ENCODE assay signal across 17 cellular contexts in the genomic region with DNA sequence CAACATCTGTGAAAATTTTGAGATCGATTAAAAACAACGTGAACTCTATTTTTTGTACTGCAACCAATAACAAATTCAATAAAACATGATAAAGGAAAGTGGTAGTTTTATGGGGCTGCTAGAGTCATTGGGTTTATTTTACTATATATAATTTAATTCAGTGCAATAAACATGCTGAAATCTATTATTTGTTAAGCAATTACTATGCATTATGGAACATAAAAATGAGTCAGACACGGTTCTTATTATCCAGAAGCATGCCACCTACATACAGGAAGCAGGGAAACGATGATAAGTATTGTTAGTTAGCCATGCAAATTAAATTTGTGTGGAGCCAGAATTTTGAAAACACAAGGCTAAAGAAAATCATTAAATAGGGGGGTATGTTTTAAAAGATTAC. TPM values are rescaled to one million over a fixed set of nuclear protein-coding genes. Genes with fewer than 3 reads are reported as not detected.
A peak's percentile ranks its signal among the peaks of the same experiment; 100 is the strongest.
DNase-seq lines count a peak whose midpoint lies in the region; ATAC-seq and TF ChIP-seq lines count a peak whose summit lies in the region.
"Had no signal": no experiment of that assay in that cellular context is flagged by ENCODE, and none has a peak within 500 bp of the region (broad histone marks: within the 10 kb centered on the region; RNA-seq: fewer than 3 reads in every experiment).

No MANE protein-coding gene starts in this region.

- peak overlapping the region; percentile 47 for H3K27ac Mint-ChIP-seq in activated naive CD4-positive, alpha-beta T cell treated with anti-CD3 and anti-CD28 coated beads, Interleukin-2, amount 50 U/mL, for 24 hours
- no peak overlapping the region for H3K27ac Mint-ChIP-seq in activated naive CD4-positive, alpha-beta T cell treated with anti-CD3 and anti-CD28 coated beads for 36 hours
- H3K27ac Mint-ChIP-seq in activated T-helper 17 cell treated with anti-CD3 and anti-CD28 coated beads, Interleukin-2, amount 50 U/mL, for 72 hours: peak overlapping the region; percentile 71
- H3K27ac Mint-ChIP-seq: B cell had no signal

- H3K4me1 ChIP-seq in mucosa of descending colon (ENCODE audit: low read depth): peaks cover 7% of the 10 kb centered on the region
- H3K4me1 ChIP-seq: HAP-1, SJSA1 had no signal

- no peak for DNase-seq in activated naive CD4-positive, alpha-beta T cell treated with anti-CD3 and anti-CD28 coated beads for 36 hours
- DNase-seq in NCI-H2081 treated with DMSO at 0.1 percent for 48 hours (lab: John Stamatoyannopoulos, UW) (peak; percentile 20), mucosa of descending colon (no peak), AG08395 (ENCODE audit: low spot score) (no peak)
- DNase-seq: DMS79 treated with DMSO at 0.1 percent for 48 hours, NCI-H1092 treated with DMSO at 0.1 percent for 48 hours, NCI-H446, NCI-H526, OCI-M1 had no signal

- H3K4me3 ChIP-seq in mucosa of descending colon: no peak overlapping the region
- H3K4me3 ChIP-seq: HAP-1, SJSA1 had no signal

- CTCF ChIA-PET in activated naive CD4-positive, alpha-beta T cell treated with anti-CD3 and anti-CD28 coated beads for 36 hours (lab: Charles Lee): no interaction called here

- TF ChIP-seq CTCF in mucosa of descending colon (IDR thresholded peaks at IDR 0.05): no peak

- H3K9me3 ChIP-seq in mucosa of descending colon: no peaks in the 10 kb centered on the region
- H3K9me3 ChIP-seq: HAP-1, SJSA1 had no signal

- H3K9me3 Mint-ChIP-seq in activated naive CD4-positive, alpha-beta T cell treated with anti-CD3 and anti-CD28 coated beads, Interleukin-2, amount 50 U/mL, for 24 hours: no peaks in the 10 kb centered on the region
- no peaks in the 10 kb centered on the region for H3K9me3 Mint-ChIP-seq in activated naive CD4-positive, alpha-beta T cell treated with anti-CD3 and anti-CD28 coated beads for 36 hours
- no peaks in the 10 kb centered on the region for H3K9me3 Mint-ChIP-seq in activated T-helper 17 cell treated with anti-CD3 and anti-CD28 coated beads, Interleukin-2, amount 50 U/mL, for 72 hours

- intact Hi-C loops in activated naive CD4-positive, alpha-beta T cell treated with anti-CD3 and anti-CD28 coated beads for 36 hours (cut with micrococcal nuclease): no loop called here
- intact Hi-C loops in mucosa of descending colon (cut with DNase I, micrococcal nuclease): no loop called here

- no peak overlapping the region for H3K4me3 Mint-ChIP-seq in activated naive CD4-positive, alpha-beta T cell treated with anti-CD3 and anti-CD28 coated beads, Interleukin-2, amount 50 U/mL, for 24 hours
- H3K4me3 Mint-ChIP-seq in activated naive CD4-positive, alpha-beta T cell treated with anti-CD3 and anti-CD28 coated beads for 36 hours: no peak overlapping the region
- no peak overlapping the region for H3K4me3 Mint-ChIP-seq in activated T-helper 17 cell treated with anti-CD3 and anti-CD28 coated beads, Interleukin-2, amount 50 U/mL, for 72 hours
- H3K4me3 Mint-ChIP-seq: B cell had no signal

- peaks cover 14% of the 10 kb centered on the region for H3K36me3 Mint-ChIP-seq in activated naive CD4-positive, alpha-beta T cell treated with anti-CD3 and anti-CD28 coated beads, Interleukin-2, amount 50 U/mL, for 24 hours
- H3K36me3 Mint-ChIP-seq in activated naive CD4-positive, alpha-beta T cell treated with anti-CD3 and anti-CD28 coated beads for 36 hours (ENCODE audit: low read depth): peaks cover 11% of the 10 kb centered on the region
- peaks cover 89% of the 10 kb centered on the region for H3K36me3 Mint-ChIP-seq in activated T-helper 17 cell treated with anti-CD3 and anti-CD28 coated beads, Interleukin-2, amount 50 U/mL, for 72 hours (ENCODE audit: low read depth)

- H3K4me1 Mint-ChIP-seq in activated naive CD4-positive, alpha-beta T cell treated with anti-CD3 and anti-CD28 coated beads, Interleukin-2, amount 50 U/mL, for 24 hours: peaks cover 4% of the 10 kb centered on the region
- peaks cover 3% of the 10 kb centered on the region for H3K4me1 Mint-ChIP-seq in activated naive CD4-positive, alpha-beta T cell treated with anti-CD3 and anti-CD28 coated beads for 36 hours (ENCODE audit: low read depth)
- H3K4me1 Mint-ChIP-seq in activated T-helper 17 cell treated with anti-CD3 and anti-CD28 coated beads, Interleukin-2, amount 50 U/mL, for 72 hours: no peaks in the 10 kb centered on the region
- H3K4me1 Mint-ChIP-seq: B cell had no signal

- H3K27me3 Mint-ChIP-seq in activated naive CD4-positive, alpha-beta T cell treated with anti-CD3 and anti-CD28 coated beads, Interleukin-2, amount 50 U/mL, for 24 hours: no peaks in the 10 kb centered on the region
- H3K27me3 Mint-ChIP-seq in activated naive CD4-positive, alpha-beta T cell treated with anti-CD3 and anti-CD28 coated beads for 36 hours (ENCODE audit: low read depth): no peaks in the 10 kb centered on the region
- H3K27me3 Mint-ChIP-seq in activated T-helper 17 cell treated with anti-CD3 and anti-CD28 coated beads, Interleukin-2, amount 50 U/mL, for 72 hours: no peaks in the 10 kb centered on the region
- H3K27me3 Mint-ChIP-seq: B cell had no signal

- H3K36me3 ChIP-seq in mucosa of descending colon (ENCODE audit: low read depth): peaks cover 13% of the 10 kb centered on the region

- ATAC-seq in activated T-helper 17 cell treated with anti-CD3 and anti-CD28 coated beads, Interleukin-2, amount 50 U/mL, for 72 hours (replicated peaks): no peak
- ATAC-seq in mucosa of descending colon (peak; percentile 88), GM18520 (IDR thresholded peaks at IDR 0.05; ENCODE audit: unreplicated experiment) (no peak), GM18517 (IDR thresholded peaks at IDR 0.05; ENCODE audit: unreplicated experiment) (no peak)
- ATAC-seq: Right ventricle myocardium inferior had no signal

RNA-seq across cellular contexts. Expression of gene NPHP3, which starts 27.2 kb away (rescaled TPM):
- total RNA-seq in activated naive CD4-positive, alpha-beta T cell treated with anti-CD3 and anti-CD28 coated beads for 36 hours: 10 to 100 TPM; 11.4 to 11.6 TPM
- total RNA-seq in activated T-helper 17 cell treated with anti-CD3 and anti-CD28 coated beads, Interleukin-2, amount 50 U/mL, for 72 hours: 10 to 100 TPM; 15.6 to 35.5 TPM
- total RNA-seq in mucosa of descending colon: 10 to 100 TPM; 18.0 to 32.7 (median 21.5) TPM

RNA-seq across cellular contexts. Expression of gene UBA5, which starts 34.9 kb away (rescaled TPM):
- 10 to 100 TPM; 40.8 to 40.9 TPM for total RNA-seq in activated naive CD4-positive, alpha-beta T cell treated with anti-CD3 and anti-CD28 coated beads for 36 hours
- total RNA-seq in activated T-helper 17 cell treated with anti-CD3 and anti-CD28 coated beads, Interleukin-2, amount 50 U/mL, for 72 hours: 10 to 100 TPM; 41.8 to 61.6 TPM
- 10 to 100 TPM; 29.4 to 30.3 (median 30.0) TPM for total RNA-seq in mucosa of descending colon

RNA-seq across cellular contexts. Expression of gene ACAD11, which starts 35.4 kb away (rescaled TPM):
- 10 to 100 TPM; 11.2 to 11.4 TPM for total RNA-seq in activated naive CD4-positive, alpha-beta T cell treated with anti-CD3 and anti-CD28 coated beads for 36 hours
- total RNA-seq in activated T-helper 17 cell treated with anti-CD3 and anti-CD28 coated beads, Interleukin-2, amount 50 U/mL, for 72 hours: 10 to 100 TPM; 10.7 to 20.2 TPM
- total RNA-seq in mucosa of descending colon: 10 to 100 TPM in 1 of 3 donors, 1 to 10 TPM in 2; 7.2 to 19.8 (median 7.4) TPM
